Comparison of ENCODE assay signal across 1 cellular context in the genomic region with DNA sequence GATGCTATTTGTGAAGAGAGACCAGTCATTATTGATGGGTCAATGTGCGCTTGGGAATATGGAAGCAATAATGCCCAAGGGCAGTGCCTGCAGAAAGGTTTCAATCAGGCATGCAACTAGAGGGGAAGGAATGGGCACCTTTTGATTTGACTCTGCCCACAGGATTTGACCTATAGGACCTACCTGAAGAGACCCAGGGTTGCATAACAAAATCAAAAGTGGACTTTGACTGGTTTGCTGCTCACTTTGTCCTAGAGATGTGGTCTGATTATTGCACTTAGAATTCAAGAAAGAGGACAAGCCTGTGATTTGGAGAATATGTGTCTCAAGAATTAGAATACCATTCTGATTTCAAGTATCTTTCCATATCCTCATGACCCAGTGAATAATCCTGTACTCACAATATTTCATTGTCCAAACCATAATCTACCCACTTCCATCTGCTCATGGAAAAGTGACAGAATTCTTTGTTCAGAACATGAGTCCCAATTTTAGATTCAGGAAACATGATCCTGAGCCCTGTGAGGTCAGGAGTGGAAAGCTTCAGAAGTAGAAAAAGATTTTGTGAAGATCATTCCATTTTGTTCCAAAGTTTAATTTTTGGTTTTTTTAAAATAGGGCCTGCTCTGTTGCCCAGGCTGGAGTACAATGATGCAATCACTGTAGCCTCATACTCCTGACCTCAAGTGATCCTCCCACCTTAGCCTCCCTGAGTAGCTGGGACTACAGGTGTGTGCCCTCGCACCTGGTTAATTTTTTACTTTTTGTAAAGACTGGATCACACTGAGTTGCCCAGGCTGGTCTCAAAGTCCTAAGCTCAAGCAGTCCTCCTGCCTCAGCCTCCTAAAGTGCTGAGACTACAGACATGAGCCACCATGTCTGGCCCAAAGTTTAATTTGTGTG.
TF ChIP-seq lines count a peak whose summit lies in the region.

No MANE protein-coding gene starts in this region.

TF ChIP-seq in HepG2, 621 proteins besides CTCF, POLR2A, EP300 and RAD21 (continued from another document and continues in another):
- TF ChIP-seq, protein P1, sequence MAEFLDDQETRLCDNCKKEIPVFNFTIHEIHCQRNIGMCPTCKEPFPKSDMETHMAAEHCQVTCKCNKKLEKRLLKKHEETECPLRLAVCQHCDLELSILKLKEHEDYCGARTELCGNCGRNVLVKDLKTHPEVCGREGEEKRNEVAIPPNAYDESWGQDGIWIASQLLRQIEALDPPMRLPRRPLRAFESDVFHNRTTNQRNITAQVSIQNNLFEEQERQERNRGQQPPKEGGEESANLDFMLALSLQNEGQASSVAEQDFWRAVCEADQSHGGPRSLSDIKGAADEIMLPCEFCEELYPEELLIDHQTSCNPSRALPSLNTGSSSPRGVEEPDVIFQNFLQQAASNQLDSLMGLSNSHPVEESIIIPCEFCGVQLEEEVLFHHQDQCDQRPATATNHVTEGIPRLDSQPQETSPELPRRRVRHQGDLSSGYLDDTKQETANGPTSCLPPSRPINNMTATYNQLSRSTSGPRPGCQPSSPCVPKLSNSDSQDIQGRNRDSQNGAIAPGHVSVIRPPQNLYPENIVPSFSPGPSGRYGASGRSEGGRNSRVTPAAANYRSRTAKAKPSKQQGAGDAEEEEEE (CRISPR knock-in tag; IDR thresholded peaks at IDR 0.05; ENCODE audit: borderline replicate concordance): no peak
- TF ChIP-seq, protein P2, sequence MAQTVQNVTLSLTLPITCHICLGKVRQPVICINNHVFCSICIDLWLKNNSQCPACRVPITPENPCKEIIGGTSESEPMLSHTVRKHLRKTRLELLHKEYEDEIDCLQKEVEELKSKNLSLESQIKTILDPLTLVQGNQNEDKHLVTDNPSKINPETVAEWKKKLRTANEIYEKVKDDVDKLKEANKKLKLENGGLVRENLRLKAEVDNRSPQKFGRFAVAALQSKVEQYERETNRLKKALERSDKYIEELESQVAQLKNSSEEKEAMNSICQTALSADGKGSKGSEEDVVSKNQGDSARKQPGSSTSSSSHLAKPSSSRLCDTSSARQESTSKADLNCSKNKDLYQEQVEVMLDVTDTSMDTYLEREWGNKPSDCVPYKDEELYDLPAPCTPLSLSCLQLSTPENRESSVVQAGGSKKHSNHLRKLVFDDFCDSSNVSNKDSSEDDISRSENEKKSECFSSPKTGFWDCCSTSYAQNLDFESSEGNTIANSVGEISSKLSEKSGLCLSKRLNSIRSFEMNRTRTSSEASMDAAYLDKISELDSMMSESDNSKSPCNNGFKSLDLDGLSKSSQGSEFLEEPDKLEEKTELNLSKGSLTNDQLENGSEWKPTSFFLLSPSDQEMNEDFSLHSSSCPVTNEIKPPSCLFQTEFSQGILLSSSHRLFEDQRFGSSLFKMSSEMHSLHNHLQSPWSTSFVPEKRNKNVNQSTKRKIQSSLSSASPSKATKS (CRISPR knock-in tag; IDR thresholded peaks at IDR 0.05): no peak
- TF ChIP-seq HNF1A (IDR thresholded peaks at IDR 0.05; ENCODE audit: low read depth) (peak; percentile 71), HNF1A (CRISPR knock-in tag; IDR thresholded peaks at IDR 0.05; ENCODE audit: borderline replicate concordance) (peak; percentile 68; the same call in 1 of the 2 replicates), NONO (IDR thresholded peaks at IDR 0.05) (no peak), NONO (CRISPR knock-in tag; conservative IDR thresholded peaks at IDR 0.05) (no peak), NPAS2 (CRISPR knock-in tag; IDR thresholded peaks at IDR 0.05; ENCODE audit: borderline replicate concordance) (no peak), ZFY (CRISPR knock-in tag; IDR thresholded peaks at IDR 0.05) (no peak), TFAP4 (IDR thresholded peaks at IDR 0.05; ENCODE audit: borderline replicate concordance, low read depth) (no peak), JARID2 (CRISPR knock-in tag; IDR thresholded peaks at IDR 0.05; ENCODE audit: insufficient replicate concordance) (no peak), ETV5 (CRISPR knock-in tag; IDR thresholded peaks at IDR 0.05; ENCODE audit: borderline replicate concordance) (0 out of 2 replicates have a peak, but pooled peaks have one; percentile 5), ZNF350 (CRISPR knock-in tag; IDR thresholded peaks at IDR 0.05; ENCODE audit: borderline replicate concordance, low read depth) (no peak), ZSCAN30 (CRISPR knock-in tag; IDR thresholded peaks at IDR 0.05) (no peak), JUND (CRISPR knock-in tag; IDR thresholded peaks at IDR 0.05) (no peak), ZNF839 (CRISPR knock-in tag; IDR thresholded peaks at IDR 0.05; ENCODE audit: borderline replicate concordance) (no peak), ZNF772 (CRISPR knock-in tag; IDR thresholded peaks at IDR 0.05) (0 out of 2 replicates have a peak, but pooled peaks have one; percentile 39), ZBTB25 (CRISPR knock-in tag; IDR thresholded peaks at IDR 0.05) (no peak), ZFP82 (CRISPR knock-in tag; IDR thresholded peaks at IDR 0.05; ENCODE audit: borderline replicate concordance) (no peak), RFX3 (CRISPR knock-in tag; IDR thresholded peaks at IDR 0.05) (no peak), ZNF558 (CRISPR knock-in tag; IDR thresholded peaks at IDR 0.05; ENCODE audit: borderline replicate concordance) (no peak), ZBTB20 (CRISPR knock-in tag; IDR thresholded peaks at IDR 0.05; ENCODE audit: borderline replicate concordance, low read depth) (no peak), GATAD2A (CRISPR knock-in tag; IDR thresholded peaks at IDR 0.05) (peak; percentile 50; the same call in 1 of the 2 replicates), SYNCRIP (IDR thresholded peaks at IDR 0.05; ENCODE audit: insufficient read depth, low read depth, low read length) (no peak), MED8 (CRISPR knock-in tag; IDR thresholded peaks at IDR 0.05; ENCODE audit: insufficient replicate concordance) (no peak), NR2F6 (IDR thresholded peaks at IDR 0.05) (peak; percentile 27; the same call in 1 of the 2 replicates), NR2F6 (CRISPR knock-in tag; IDR thresholded peaks at IDR 0.05) (peak; percentile 30; the same call in 1 of the 2 replicates), ZBTB2 (CRISPR knock-in tag; IDR thresholded peaks at IDR 0.05; ENCODE audit: low read depth) (no peak)
- TF ChIP-seq, protein P3, sequence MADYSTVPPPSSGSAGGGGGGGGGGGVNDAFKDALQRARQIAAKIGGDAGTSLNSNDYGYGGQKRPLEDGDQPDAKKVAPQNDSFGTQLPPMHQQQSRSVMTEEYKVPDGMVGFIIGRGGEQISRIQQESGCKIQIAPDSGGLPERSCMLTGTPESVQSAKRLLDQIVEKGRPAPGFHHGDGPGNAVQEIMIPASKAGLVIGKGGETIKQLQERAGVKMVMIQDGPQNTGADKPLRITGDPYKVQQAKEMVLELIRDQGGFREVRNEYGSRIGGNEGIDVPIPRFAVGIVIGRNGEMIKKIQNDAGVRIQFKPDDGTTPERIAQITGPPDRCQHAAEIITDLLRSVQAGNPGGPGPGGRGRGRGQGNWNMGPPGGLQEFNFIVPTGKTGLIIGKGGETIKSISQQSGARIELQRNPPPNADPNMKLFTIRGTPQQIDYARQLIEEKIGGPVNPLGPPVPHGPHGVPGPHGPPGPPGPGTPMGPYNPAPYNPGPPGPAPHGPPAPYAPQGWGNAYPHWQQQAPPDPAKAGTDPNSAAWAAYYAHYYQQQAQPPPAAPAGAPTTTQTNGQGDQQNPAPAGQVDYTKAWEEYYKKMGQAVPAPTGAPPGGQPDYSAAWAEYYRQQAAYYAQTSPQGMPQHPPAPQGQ (CRISPR knock-in tag; IDR thresholded peaks at IDR 0.05; ENCODE audit: borderline replicate concordance): no peak
- TF ChIP-seq, protein P4, sequence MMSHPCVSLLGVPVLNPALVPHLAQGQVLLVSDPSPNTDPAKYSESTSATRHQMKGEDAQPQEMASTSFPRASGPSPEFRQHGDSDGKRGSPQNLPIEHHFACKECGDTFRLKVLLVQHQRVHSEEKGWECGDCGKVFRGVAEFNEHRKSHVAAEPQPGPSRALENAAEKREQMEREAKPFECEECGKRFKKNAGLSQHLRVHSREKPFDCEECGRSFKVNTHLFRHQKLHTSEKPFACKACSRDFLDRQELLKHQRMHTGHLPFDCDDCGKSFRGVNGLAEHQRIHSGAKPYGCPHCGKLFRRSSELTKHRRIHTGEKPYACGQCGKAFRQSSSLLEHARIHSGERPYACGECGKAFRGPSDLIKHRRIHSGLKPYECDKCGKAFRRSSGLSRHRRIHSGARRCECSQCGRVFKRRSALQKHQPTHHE (CRISPR knock-in tag; IDR thresholded peaks at IDR 0.05; ENCODE audit: borderline replicate concordance): no peak
- TF ChIP-seq, protein P5, sequence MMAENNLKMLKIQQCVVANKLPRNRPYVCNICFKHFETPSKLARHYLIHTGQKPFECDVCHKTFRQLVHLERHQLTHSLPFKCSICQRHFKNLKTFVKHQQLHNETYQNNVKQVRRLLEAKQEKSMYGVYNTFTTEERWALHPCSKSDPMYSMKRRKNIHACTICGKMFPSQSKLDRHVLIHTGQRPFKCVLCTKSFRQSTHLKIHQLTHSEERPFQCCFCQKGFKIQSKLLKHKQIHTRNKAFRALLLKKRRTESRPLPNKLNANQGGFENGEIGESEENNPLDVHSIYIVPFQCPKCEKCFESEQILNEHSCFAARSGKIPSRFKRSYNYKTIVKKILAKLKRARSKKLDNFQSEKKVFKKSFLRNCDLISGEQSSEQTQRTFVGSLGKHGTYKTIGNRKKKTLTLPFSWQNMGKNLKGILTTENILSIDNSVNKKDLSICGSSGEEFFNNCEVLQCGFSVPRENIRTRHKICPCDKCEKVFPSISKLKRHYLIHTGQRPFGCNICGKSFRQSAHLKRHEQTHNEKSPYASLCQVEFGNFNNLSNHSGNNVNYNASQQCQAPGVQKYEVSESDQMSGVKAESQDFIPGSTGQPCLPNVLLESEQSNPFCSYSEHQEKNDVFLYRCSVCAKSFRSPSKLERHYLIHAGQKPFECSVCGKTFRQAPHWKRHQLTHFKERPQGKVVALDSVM (CRISPR knock-in tag; IDR thresholded peaks at IDR 0.05): peak; percentile 100
- TF ChIP-seq, protein P6, sequence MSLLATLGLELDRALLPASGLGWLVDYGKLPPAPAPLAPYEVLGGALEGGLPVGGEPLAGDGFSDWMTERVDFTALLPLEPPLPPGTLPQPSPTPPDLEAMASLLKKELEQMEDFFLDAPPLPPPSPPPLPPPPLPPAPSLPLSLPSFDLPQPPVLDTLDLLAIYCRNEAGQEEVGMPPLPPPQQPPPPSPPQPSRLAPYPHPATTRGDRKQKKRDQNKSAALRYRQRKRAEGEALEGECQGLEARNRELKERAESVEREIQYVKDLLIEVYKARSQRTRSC (CRISPR knock-in tag; IDR thresholded peaks at IDR 0.05; ENCODE audit: low read depth): no peak
